21 cellular contexts compared by ENCODE assay signal in the genomic region with DNA sequence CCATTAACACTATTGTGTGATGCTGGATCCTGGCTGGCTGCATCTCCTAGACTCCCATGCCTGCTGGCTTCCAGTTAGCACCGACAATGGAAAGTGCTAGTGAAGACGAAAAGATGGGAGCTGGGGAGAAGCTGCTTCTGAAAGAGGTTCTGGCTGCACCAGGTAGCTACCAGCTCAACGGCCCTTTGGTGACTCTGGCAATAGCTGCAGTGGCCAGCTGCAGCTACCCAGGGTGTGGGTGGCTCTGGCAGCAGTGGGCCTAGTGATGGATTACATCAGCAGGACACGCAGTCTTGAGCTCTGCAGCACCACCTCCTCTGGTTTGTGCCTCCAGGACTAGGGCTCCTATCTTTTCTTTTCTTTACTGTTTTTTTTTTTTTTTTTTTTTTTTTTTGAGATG.
DNase-seq lines count a peak whose midpoint lies in the region; ATAC-seq, FAIRE-seq and TF ChIP-seq lines count a peak whose summit lies in the region.
"Had no signal": no experiment of that assay in that cellular context is flagged by ENCODE, and none has a peak within 500 bp of the region (broad histone marks: within the 10 kb centered on the region; RNA-seq: fewer than 3 reads in every experiment).

No MANE protein-coding gene starts in this region.

- no peaks in the 10 kb centered on the region for H3K4me1 ChIP-seq in HEK293 (ENCODE audit: control insufficient read depth, insufficient read depth, low read length)
- H3K4me1 ChIP-seq in kidney (ENCODE audit: control insufficient read depth in 1 of 2, insufficient read depth in 1 of 2, low read depth in 1 of 2, low read length in 2 of 2): no peaks in the 10 kb centered on the region
- H3K4me1 ChIP-seq: BE2C, Caco-2 had no signal

- FAIRE-seq in kidney (lab: Jason Lieb, UNC): no peak
- FAIRE-seq: A204.1, D721Med, GM12892, H54, HepG2 had no signal

- H3K4me3 ChIP-seq in HEK293 (ENCODE audit: low read depth, low read length) (no peak overlapping the region), kidney (ENCODE audit: low read length in 2 of 2) (no peak overlapping the region)
- H3K4me3 ChIP-seq: GM23248 had no signal

- no peak for TF ChIP-seq POLR2A in GM18505 (IDR thresholded peaks at IDR 0.05; ENCODE audit: borderline replicate concordance, extremely low read depth, insufficient read depth, insufficient read length)

- CTCF ChIA-PET in HEK293 (lab: Yijun Ruan, JAX): interaction anchor here (0.7 kb wide), 1 partner anchor 79 kb away, joined by 3 read pairs; no protein-coding TSS in a partner anchor

- no peaks in the 10 kb centered on the region for H3K36me3 ChIP-seq in HEK293 (ENCODE audit: control insufficient read depth in 2 of 2, insufficient read depth in 1 of 2, low read length in 2 of 2)
- H3K36me3 ChIP-seq in kidney (ENCODE audit: control insufficient read depth in 1 of 2, insufficient read depth in 2 of 2, low read length in 2 of 2): no peaks in the 10 kb centered on the region
- H3K36me3 ChIP-seq: BE2C had no signal

- H3K9ac ChIP-seq in kidney (ENCODE audit: low read length in 2 of 2): no peak overlapping the region
- H3K9ac ChIP-seq: GM23248 had no signal

- ATAC-seq in GM18505 (IDR thresholded peaks at IDR 0.05; ENCODE audit: unreplicated experiment) (no peak), GM21786 (IDR thresholded peaks at IDR 0.05; ENCODE audit: unreplicated experiment) (no peak), GM19463 (IDR thresholded peaks at IDR 0.05; ENCODE audit: unreplicated experiment) (no peak)
- ATAC-seq: HCT116, HepG2 had no signal

- H3K9me3 ChIP-seq in HEK293 (ENCODE audit: control insufficient read depth, insufficient read depth, low read depth, low read length) (no peaks in the 10 kb centered on the region), kidney (ENCODE audit: control insufficient read depth in 1 of 2, low read length in 2 of 2) (no peaks in the 10 kb centered on the region)
- H3K9me3 ChIP-seq: BE2C, Caco-2 had no signal

- intact Hi-C loops in kidney (cut with DNase I): no loop called here

- DNase-seq in kidney (peak; percentile 24), superior temporal gyrus (ENCODE audit: extremely low spot score) (peak; percentile 25), NCI-H510A treated with DMSO at 0.1 percent for 48 hours (lab: John Stamatoyannopoulos, UW) (no peak)
- DNase-seq: ACHN; BE2C; Caco-2; CD4-positive, CD25-positive, alpha-beta regulatory T cell; GDM1; GM23248; KG1 had no signal

- TF ChIP-seq CTCF in HEK293 (tag by site-specific recombination; IDR thresholded peaks at IDR 0.05): no peak
- no peak for TF ChIP-seq CTCF in kidney (IDR thresholded peaks at IDR 0.05; ENCODE audit: borderline replicate concordance, extremely low read depth, insufficient read depth)

- POLR2A ChIA-PET in HEK293 (lab: Yijun Ruan, JAX): interaction anchor here (1.7 kb wide), 1 partner anchor 10 kb away, joined by 3 read pairs; no protein-coding TSS in a partner anchor

- H3K27ac ChIP-seq in HEK293 (ENCODE audit: extremely low read depth, low read depth, low read length) (no peak overlapping the region), angular gyrus (ENCODE audit: low read depth, low read length) (peak overlapping the region; percentile 17), kidney (ENCODE audit: low read depth in 2 of 2, low read length in 2 of 2) (no peak overlapping the region)
- H3K27ac ChIP-seq: GM23248 had no signal

TF ChIP-seq in HEK293, 187 proteins besides CTCF, POLR2A, EP300 and RAD21:
- no peak for TF ChIP-seq KLF9 (tag by site-specific recombination; IDR thresholded peaks at IDR 0.05; ENCODE audit: low read depth)
- TF ChIP-seq ZNF221 (tag by site-specific recombination; IDR thresholded peaks at IDR 0.05; ENCODE audit: borderline replicate concordance): no peak
- no peak for TF ChIP-seq ZNF133 (tag by site-specific recombination; IDR thresholded peaks at IDR 0.05)
- TF ChIP-seq ZNF544 (tag by site-specific recombination; IDR thresholded peaks at IDR 0.05): no peak
- no peak for TF ChIP-seq ZNF776 (tag by site-specific recombination; IDR thresholded peaks at IDR 0.05; ENCODE audit: borderline replicate concordance)
- peak; percentile 57; the same call in 1 of the 2 replicates for TF ChIP-seq ZFHX2 (tag by site-specific recombination; conservative IDR thresholded peaks at IDR 0.05)
- no peak for TF ChIP-seq ZNF239 (tag by site-specific recombination; IDR thresholded peaks at IDR 0.05)
- no peak for TF ChIP-seq ZNF623 (tag by site-specific recombination; IDR thresholded peaks at IDR 0.05)
- TF ChIP-seq, protein P1, sequence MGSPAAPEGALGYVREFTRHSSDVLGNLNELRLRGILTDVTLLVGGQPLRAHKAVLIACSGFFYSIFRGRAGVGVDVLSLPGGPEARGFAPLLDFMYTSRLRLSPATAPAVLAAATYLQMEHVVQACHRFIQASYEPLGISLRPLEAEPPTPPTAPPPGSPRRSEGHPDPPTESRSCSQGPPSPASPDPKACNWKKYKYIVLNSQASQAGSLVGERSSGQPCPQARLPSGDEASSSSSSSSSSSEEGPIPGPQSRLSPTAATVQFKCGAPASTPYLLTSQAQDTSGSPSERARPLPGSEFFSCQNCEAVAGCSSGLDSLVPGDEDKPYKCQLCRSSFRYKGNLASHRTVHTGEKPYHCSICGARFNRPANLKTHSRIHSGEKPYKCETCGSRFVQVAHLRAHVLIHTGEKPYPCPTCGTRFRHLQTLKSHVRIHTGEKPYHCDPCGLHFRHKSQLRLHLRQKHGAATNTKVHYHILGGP (tag by site-specific recombination; IDR thresholded peaks at IDR 0.05): no peak
- 0 out of 2 replicates have a peak, but pooled peaks have one; percentile 32 for TF ChIP-seq EGR2 (tag by site-specific recombination; IDR thresholded peaks at IDR 0.05; ENCODE audit: low read depth)
- TF ChIP-seq, protein P2, sequence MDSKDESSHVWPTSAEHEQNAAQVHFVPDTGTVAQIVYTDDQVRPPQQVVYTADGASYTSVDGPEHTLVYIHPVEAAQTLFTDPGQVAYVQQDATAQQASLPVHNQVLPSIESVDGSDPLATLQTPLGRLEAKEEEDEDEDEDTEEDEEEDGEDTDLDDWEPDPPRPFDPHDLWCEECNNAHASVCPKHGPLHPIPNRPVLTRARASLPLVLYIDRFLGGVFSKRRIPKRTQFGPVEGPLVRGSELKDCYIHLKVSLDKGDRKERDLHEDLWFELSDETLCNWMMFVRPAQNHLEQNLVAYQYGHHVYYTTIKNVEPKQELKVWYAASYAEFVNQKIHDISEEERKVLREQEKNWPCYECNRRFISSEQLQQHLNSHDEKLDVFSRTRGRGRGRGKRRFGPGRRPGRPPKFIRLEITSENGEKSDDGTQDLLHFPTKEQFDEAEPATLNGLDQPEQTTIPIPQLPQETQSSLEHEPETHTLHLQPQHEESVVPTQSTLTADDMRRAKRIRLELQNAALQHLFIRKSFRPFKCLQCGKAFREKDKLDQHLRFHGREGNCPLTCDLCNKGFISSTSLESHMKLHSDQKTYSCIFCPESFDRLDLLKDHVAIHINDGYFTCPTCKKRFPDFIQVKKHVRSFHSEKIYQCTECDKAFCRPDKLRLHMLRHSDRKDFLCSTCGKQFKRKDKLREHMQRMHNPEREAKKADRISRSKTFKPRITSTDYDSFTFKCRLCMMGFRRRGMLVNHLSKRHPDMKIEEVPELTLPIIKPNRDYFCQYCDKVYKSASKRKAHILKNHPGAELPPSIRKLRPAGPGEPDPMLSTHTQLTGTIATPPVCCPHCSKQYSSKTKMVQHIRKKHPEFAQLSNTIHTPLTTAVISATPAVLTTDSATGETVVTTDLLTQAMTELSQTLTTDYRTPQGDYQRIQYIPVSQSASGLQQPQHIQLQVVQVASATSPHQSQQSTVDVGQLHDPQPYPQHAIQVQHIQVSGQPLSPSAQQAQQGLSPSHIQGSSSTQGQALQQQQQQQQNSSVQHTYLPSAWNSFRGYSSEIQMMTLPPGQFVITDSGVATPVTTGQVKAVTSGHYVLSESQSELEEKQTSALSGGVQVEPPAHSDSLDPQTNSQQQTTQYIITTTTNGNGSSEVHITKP (tag by site-specific recombination; IDR thresholded peaks at IDR 0.05): no peak
- TF ChIP-seq, protein P3, sequence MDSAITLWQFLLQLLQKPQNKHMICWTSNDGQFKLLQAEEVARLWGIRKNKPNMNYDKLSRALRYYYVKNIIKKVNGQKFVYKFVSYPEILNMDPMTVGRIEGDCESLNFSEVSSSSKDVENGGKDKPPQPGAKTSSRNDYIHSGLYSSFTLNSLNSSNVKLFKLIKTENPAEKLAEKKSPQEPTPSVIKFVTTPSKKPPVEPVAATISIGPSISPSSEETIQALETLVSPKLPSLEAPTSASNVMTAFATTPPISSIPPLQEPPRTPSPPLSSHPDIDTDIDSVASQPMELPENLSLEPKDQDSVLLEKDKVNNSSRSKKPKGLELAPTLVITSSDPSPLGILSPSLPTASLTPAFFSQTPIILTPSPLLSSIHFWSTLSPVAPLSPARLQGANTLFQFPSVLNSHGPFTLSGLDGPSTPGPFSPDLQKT (IDR thresholded peaks at IDR 0.05; ENCODE audit: borderline replicate concordance, low read depth, low read length): no peak
- no peak for TF ChIP-seq ZNF426 (tag by site-specific recombination; IDR thresholded peaks at IDR 0.05)
- TF ChIP-seq, protein P4, sequence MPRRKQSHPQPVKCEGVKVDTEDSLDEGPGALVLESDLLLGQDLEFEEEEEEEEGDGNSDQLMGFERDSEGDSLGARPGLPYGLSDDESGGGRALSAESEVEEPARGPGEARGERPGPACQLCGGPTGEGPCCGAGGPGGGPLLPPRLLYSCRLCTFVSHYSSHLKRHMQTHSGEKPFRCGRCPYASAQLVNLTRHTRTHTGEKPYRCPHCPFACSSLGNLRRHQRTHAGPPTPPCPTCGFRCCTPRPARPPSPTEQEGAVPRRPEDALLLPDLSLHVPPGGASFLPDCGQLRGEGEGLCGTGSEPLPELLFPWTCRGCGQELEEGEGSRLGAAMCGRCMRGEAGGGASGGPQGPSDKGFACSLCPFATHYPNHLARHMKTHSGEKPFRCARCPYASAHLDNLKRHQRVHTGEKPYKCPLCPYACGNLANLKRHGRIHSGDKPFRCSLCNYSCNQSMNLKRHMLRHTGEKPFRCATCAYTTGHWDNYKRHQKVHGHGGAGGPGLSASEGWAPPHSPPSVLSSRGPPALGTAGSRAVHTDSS (tag by site-specific recombination; IDR thresholded peaks at IDR 0.05): no peak
